In genomic region chr6:57094689-57095088, GRCh38 we compare ENCODE assay signal across 22 cellular contexts. TPM values are rescaled to one million over a fixed set of nuclear protein-coding genes. Genes with fewer than 3 reads are reported as not detected.
DNase-seq lines count a peak whose midpoint lies in the region; ATAC-seq, FAIRE-seq and TF ChIP-seq lines count a peak whose summit lies in the region.
"Had no signal": no experiment of that assay in that cellular context is flagged by ENCODE, and none has a peak within 500 bp of the region (broad histone marks: within the 10 kb centered on the region; RNA-seq: fewer than 3 reads in every experiment).

No MANE protein-coding gene starts in this region.

- intact Hi-C loops in HepG2 (cut with micrococcal nuclease; ENCODE audit: unreplicated experiment) (loop anchor here (5.0 to 10.0 kb wide), 3 partner anchors 128 to 220 kb away; partner anchors contain the start of genes BEND6, PRIM2 and RAB23), right lobe of liver (cut with DNase I) (no loop called here), K562 (cut with micrococcal nuclease) (loop anchor here (5.0 kb wide), 2 partner anchors 78 to 123 kb away; partner anchors contain the start of gene BAG2), ovary (cut with DNase I) (no loop called here)

- H3K9ac ChIP-seq in HepG2 (ENCODE audit: insufficient read depth, low read depth, low read length) (no peak overlapping the region), Loucy (ENCODE audit: low read depth, low read length, poor library complexity, severe bottlenecking) (no peak overlapping the region), K562 (ENCODE audit: insufficient read depth in 1 of 2, low read depth in 2 of 2, low read length in 2 of 2) (no peak overlapping the region)
- H3K9ac ChIP-seq: BLaER1 had no signal

- FAIRE-seq in HepG2 (lab: Jason Lieb, UNC) (no peak), K562 (lab: Jason Lieb, UNC) (no peak)
- FAIRE-seq: A549, D721Med, GM12891, GM19239 had no signal

- H3K79me2 ChIP-seq in HepG2 (ENCODE audit: insufficient read depth, low read length) = peaks cover 72% of the 10 kb centered on the region
- peaks cover 82% of the 10 kb centered on the region for H3K79me2 ChIP-seq in Loucy (ENCODE audit: insufficient read depth, low read length)
- H3K79me2 ChIP-seq in K562 (ENCODE audit: control insufficient read depth, insufficient read depth, low read length) = peaks cover 85% of the 10 kb centered on the region

- no peak overlapping the region for H3K4me3 ChIP-seq in HepG2 (replicated peaks in 1 of 3; ENCODE audit: insufficient read depth in 1 of 3, low read depth in 2 of 3, low read length in 3 of 3)
- no peak overlapping the region for H3K4me3 ChIP-seq in right lobe of liver
- peak overlapping the region; percentile 42 for H3K4me3 ChIP-seq in Loucy (ENCODE audit: low read length, poor library complexity, severe bottlenecking)
- H3K4me3 ChIP-seq in K562 = no peak overlapping the region
- no peak overlapping the region for H3K4me3 ChIP-seq in ovary
- H3K4me3 ChIP-seq: A549, BLaER1 had no signal

- H3K36me3 ChIP-seq in HepG2 (replicated peaks in 1 of 2; ENCODE audit: control insufficient read depth in 1 of 2, insufficient read depth in 2 of 2, low read length in 2 of 2) (peaks cover 5 to 31% of the 10 kb centered on the region in 2 experiments), right lobe of liver (peaks cover 0 to 14% (median 5%) of the 10 kb centered on the region in 4 donors), Loucy (ENCODE audit: insufficient read depth, low read length) (peaks cover 20% of the 10 kb centered on the region), K562 (ENCODE audit: control insufficient read depth, insufficient read depth, low read length) (peaks cover 74% of the 10 kb centered on the region), ovary (no peaks in the 10 kb centered on the region)

- no peaks in the 10 kb centered on the region for H3F3A ChIP-seq in Loucy (ENCODE audit: low read depth)

- no peak for TF ChIP-seq RAD21 in HepG2 (CRISPR knock-in tag; IDR thresholded peaks at IDR 0.05)
- no peak for TF ChIP-seq RAD21 in K562 (CRISPR knock-in tag; conservative IDR thresholded peaks at IDR 0.05 in 1 of 2, IDR thresholded peaks at IDR 0.05 in 1 of 2)

- ATAC-seq in HepG2 = no peak
- ATAC-seq in right lobe of liver = no peak
- no peak for ATAC-seq in K562
- ATAC-seq: A549; CD8-positive, alpha-beta T cell had no signal

- BruUV-seq in HepG2 (replicated peaks; lab: Mats Ljungman, UMichigan) (no TSS peak), K562 (replicated peaks; lab: Mats Ljungman, UMichigan) (no TSS peak)

- no peaks in the 10 kb centered on the region for H3K27me3 ChIP-seq in HepG2 (ENCODE audit: control insufficient read depth in 1 of 2, insufficient read depth in 2 of 2, low read length in 2 of 2)
- no peaks in the 10 kb centered on the region for H3K27me3 ChIP-seq in right lobe of liver
- H3K27me3 ChIP-seq in Loucy (ENCODE audit: insufficient read depth, low read length, poor library complexity, severe bottlenecking) = no peaks in the 10 kb centered on the region
- H3K27me3 ChIP-seq in K562 (ENCODE audit: control insufficient read depth in 2 of 2, insufficient read depth in 2 of 2, low read length in 2 of 2) = no peaks in the 10 kb centered on the region
- H3K27me3 ChIP-seq in ovary = no peaks in the 10 kb centered on the region
- H3K27me3 ChIP-seq: BE2C, BLaER1 had no signal

- no peaks in the 10 kb centered on the region for H3K9me2 ChIP-seq in Loucy (replicated peaks; ENCODE audit: low read depth, low read length)

- TF ChIP-seq EP300 in HepG2 (IDR thresholded peaks at IDR 0.05; ENCODE audit: low read depth in 2 of 2, low read length in 2 of 2) = no peak
- no peak for TF ChIP-seq EP300 in HepG2 (CRISPR knock-in tag; IDR thresholded peaks at IDR 0.05; ENCODE audit: borderline replicate concordance)
- TF ChIP-seq EP300 in K562 (IDR thresholded peaks at IDR 0.05; ENCODE audit: low read length) = no peak
- TF ChIP-seq EP300 in ovary (IDR thresholded peaks at IDR 0.05) = no peak

- DNase-seq in HepG2 (ENCODE audit: low spot score) (no peak), right lobe of liver (no peak), K562 (ENCODE audit: extremely low read depth in 1 of 4, low spot score in 3 of 4) (no peak), NCI-H2171 (lab: John Stamatoyannopoulos, UW) (no peak), ovary (no peak), ACHN (no peak)
- DNase-seq: BE2C; C1 segment of cervical spinal cord; Caco-2; Calu3; CD4-positive, alpha-beta T cell; CD8-positive, alpha-beta T cell; DMS79 treated with DMSO at 0.1 percent for 48 hours; EL; GDM1 had no signal

- POLR2A ChIA-PET in HepG2 (lab: Yijun Ruan, JAX) (no interaction called here), K562 (lab: Yijun Ruan, JAX) (interaction anchor here (0.6 to 4.0 kb wide), 3 partner anchors 9 to 77 kb away, joined by 3 to 24 read pairs (median 3); no protein-coding TSS in a partner anchor)

- TF ChIP-seq POLR2A in HepG2 (IDR thresholded peaks at IDR 0.05; ENCODE audit: insufficient read depth in 1 of 2, low read depth in 2 of 2, low read length in 2 of 2) (no peak), right lobe of liver (IDR thresholded peaks at IDR 0.05) (no peak), K562 (conservative IDR thresholded peaks at IDR 0.05) (no peak), ovary (IDR thresholded peaks at IDR 0.05) (no peak)

- peaks cover 74% of the 10 kb centered on the region for H3K4me1 ChIP-seq in HepG2 (ENCODE audit: insufficient read depth, low read length)
- H3K4me1 ChIP-seq in right lobe of liver = peaks cover 0 to 19% (median 7%) of the 10 kb centered on the region in 4 donors
- H3K4me1 ChIP-seq in Loucy (ENCODE audit: insufficient read depth, low read length, poor library complexity, severe bottlenecking) = peaks cover 48% of the 10 kb centered on the region
- peaks cover 0 to 8% of the 10 kb centered on the region in 2 experiments; a peak in 2 of 5 replicates for H3K4me1 ChIP-seq in K562 (replicated peaks in 1 of 2; ENCODE audit: control insufficient read depth in 2 of 2, insufficient read depth in 2 of 2, low read length in 2 of 2)
- peaks cover 3% of the 10 kb centered on the region for H3K4me1 ChIP-seq in ovary (ENCODE audit: insufficient read depth)
- H3K4me1 ChIP-seq: BE2C had no signal

- 95% methylated on average over 1 of the region's 1 CpG for WGBS in HepG2 (ENCODE audit: low lambda C conversion rate)
- 86% methylated on average over 1 of the region's 1 CpG for WGBS in right lobe of liver (ENCODE audit: insufficient coverage, low coverage, low lambda C conversion rate, missing lambda C conversion rate)
- 100% methylated on average over 1 of the region's 1 CpG for WGBS in K562 (ENCODE audit: insufficient coverage, low coverage, missing lambda C conversion rate)
- WGBS in ovary, 3 donors = 95 to 98% (median 97%) methylated on average over 1 of the region's 1 CpG

- no peak overlapping the region for H3K4me2 ChIP-seq in HepG2 (ENCODE audit: low read depth, low read length)
- H3K4me2 ChIP-seq in Loucy (ENCODE audit: low read depth, low read length, poor library complexity, severe bottlenecking) = peak overlapping the region; percentile 99
- no peak overlapping the region for H3K4me2 ChIP-seq in K562 (ENCODE audit: insufficient read depth, low read length)
- H3K4me2 ChIP-seq: A549, BLaER1 had no signal

- H2AFZ ChIP-seq in HepG2 (ENCODE audit: low read length) = no peak overlapping the region
- no peak overlapping the region for H2AFZ ChIP-seq in Loucy (ENCODE audit: low read length)
- H2AFZ ChIP-seq in K562 (ENCODE audit: low read depth, low read length) = no peak overlapping the region

- no peaks in the 10 kb centered on the region for H3K9me1 ChIP-seq in K562 (ENCODE audit: control insufficient read depth, insufficient read depth, low read length)

- in situ Hi-C loops in HepG2 (cut with HindIII; ENCODE audit: extremely low pct_ligation_motif_present, low pct_unique_long_range_greater_than_20kb) = no loop called here
- in situ Hi-C loops in K562 (cut with MboI) = no loop called here
- in situ Hi-C loops in ACHN (cut with HindIII; ENCODE audit: low pct_ligation_motif_present, low pct_unique_long_range_greater_than_20kb, low sequenced_read_pairs) = no loop called here

- TF ChIP-seq CTCF in HepG2 (CRISPR knock-in tag; IDR thresholded peaks at IDR 0.05) = no peak
- no peak for TF ChIP-seq CTCF in right lobe of liver (IDR thresholded peaks at IDR 0.05)
- TF ChIP-seq CTCF in Loucy (conservative IDR thresholded peaks at IDR 0.05; ENCODE audit: low read length) = no peak
- TF ChIP-seq CTCF in K562 (IDR thresholded peaks at IDR 0.05 in 2 of 3, conservative IDR thresholded peaks at IDR 0.05 in 1 of 3; ENCODE audit: insufficient read depth in 2 of 3, low read depth in 1 of 3, low read length in 3 of 3) = no peak
- no peak for TF ChIP-seq CTCF in ovary (IDR thresholded peaks at IDR 0.05)

- CTCF ChIA-PET in HepG2 (lab: Yijun Ruan, JAX; ENCODE audit: low intra/inter-chr PET ratio, low total read pairs) = no interaction called here
- CTCF ChIA-PET in K562 (lab: Yijun Ruan, JAX; ENCODE audit: low intra/inter-chr PET ratio) = no interaction called here

- peaks cover 49% of the 10 kb centered on the region for H4K20me1 ChIP-seq in HepG2 (ENCODE audit: insufficient read depth, low read length)
- H4K20me1 ChIP-seq in Loucy (ENCODE audit: insufficient read depth, low read length, poor library complexity, severe bottlenecking) = peaks cover 79% of the 10 kb centered on the region
- peaks cover 2% of the 10 kb centered on the region; the same call in 1 of the 2 replicates for H4K20me1 ChIP-seq in K562 (replicated peaks; ENCODE audit: control insufficient read depth, insufficient read depth, low read length)

- H3K9me3 ChIP-seq in HepG2 (ENCODE audit: low read length) (no peaks in the 10 kb centered on the region), right lobe of liver (no peaks in the 10 kb centered on the region), Loucy (ENCODE audit: insufficient read depth, low read depth, low read length) (no peaks in the 10 kb centered on the region), K562 (replicated peaks; ENCODE audit: control insufficient read depth, insufficient read depth, low read depth, low read length) (no peaks in the 10 kb centered on the region), ovary (no peaks in the 10 kb centered on the region)
- H3K9me3 ChIP-seq: A549, BE2C, BLaER1, Caco-2 had no signal

- H3K27ac ChIP-seq in HepG2 (ENCODE audit: extremely low read length, insufficient read depth, low read length) (no peak overlapping the region), right lobe of liver (no peak overlapping the region), K562 (ENCODE audit: extremely low read depth, low read depth, low read length) (no peak overlapping the region), ovary (no peak overlapping the region)
- H3K27ac ChIP-seq: 22Rv1, A549, BLaER1 had no signal

RNA-seq across cellular contexts. Expression of gene ZNF451, which starts 4.7 kb away (rescaled TPM):
- 65.7 and 104 TPM in 2 replicates for total RNA-seq in HepG2 (2016; rRNA removed; fragmentation: Illumina TruSeq; extraction: Trizol)
- 24.7 and 26.5 TPM in 2 replicates for total RNA-seq in HepG2 (2016; cell fraction: cytosol; rRNA removed; fragmentation: Illumina TruSeq; extraction: Trizol; ENCODE audit: low read depth)
- 63.5 and 86.7 TPM in 2 replicates for total RNA-seq in HepG2 (2016; cell fraction: insoluble cytoplasmic fraction; rRNA removed; fragmentation: Illumina TruSeq; extraction: Trizol)
- 25.8 and 28.9 TPM in 2 replicates for total RNA-seq in HepG2 (2016; cell fraction: membrane; rRNA removed; fragmentation: Illumina TruSeq; extraction: Trizol)
- 114 and 121 TPM in 2 replicates for total RNA-seq in HepG2 (2016; cell fraction: nucleus; rRNA removed; fragmentation: Illumina TruSeq; extraction: Trizol)
- polyA plus RNA-seq in HepG2 (2011; rRNA removed) = 26.8 and 32.1 TPM in 2 replicates
- polyA plus RNA-seq in HepG2 (2011; cell fraction: cytosol; rRNA removed) = 11.2 and 15.5 TPM in 2 replicates
- polyA plus RNA-seq in HepG2 (2011; cell fraction: nucleus; rRNA removed) = 31.4 and 36.5 TPM in 2 replicates
- 19.2 and 24.0 TPM in 2 replicates for polyA plus RNA-seq in HepG2 (2012)
- polyA plus RNA-seq in HepG2 (2016; cell fraction: cytosol; fragmentation: Illumina TruSeq; extraction: Trizol; ENCODE audit: low read depth) = 2.4 and 2.9 TPM in 2 replicates
- polyA plus RNA-seq in HepG2 (2016; cell fraction: insoluble cytoplasmic fraction; fragmentation: Illumina TruSeq; extraction: Trizol; ENCODE audit: low read depth) = 26.3 and 29.7 TPM in 2 replicates
- 4.3 and 5.0 TPM in 2 replicates for polyA plus RNA-seq in HepG2 (2016; cell fraction: membrane; fragmentation: Illumina TruSeq; extraction: Trizol; ENCODE audit: low read depth)
- polyA plus RNA-seq in HepG2 (2016; cell fraction: nucleus; fragmentation: Illumina TruSeq; extraction: Trizol; ENCODE audit: insufficient read depth, low read depth) = 58.1 and 64.8 TPM in 2 replicates
- 41.3 and 48.2 TPM in 2 replicates for polyA minus RNA-seq in HepG2 (2011; rRNA and poly(A)+ RNA removed; ENCODE audit: low replicate concordance)
- 47.5 and 51.5 TPM in 2 replicates for polyA minus RNA-seq in HepG2 (2011; cell fraction: cytosol; rRNA and poly(A)+ RNA removed)
- polyA minus RNA-seq in HepG2 (2011; cell fraction: nucleus; rRNA and poly(A)+ RNA removed) = 297 and 303 TPM in 2 replicates
- 10 to 100 TPM; 14.4 to 24.9 (median 19.1) TPM for total RNA-seq in right lobe of liver
- 123 and 395 TPM in 2 replicates for total RNA-seq in K562 (2011; cell fraction: chromatin; rRNA removed; ENCODE audit: low replicate concordance)
- total RNA-seq in K562 (2011; cell fraction: nucleolus; rRNA removed) = 78.0 and 120 TPM in 2 replicates
- 158 and 184 TPM in 2 replicates for total RNA-seq in K562 (2011; cell fraction: nucleoplasm; rRNA removed)
- total RNA-seq in K562 (2014; rRNA removed) = 38.3 and 47.2 TPM in 2 replicates
- 72.3 and 88.0 TPM in 2 replicates for total RNA-seq in K562 (2014; rRNA removed; fragmentation: Illumina TruSeq; extraction: Trizol)
- 53.3 and 55.5 TPM in 2 replicates for total RNA-seq in K562 (2015; rRNA removed; fragmentation: Illumina TruSeq; extraction: Trizol)
- 56.2 and 58.4 TPM in 2 replicates for total RNA-seq in K562 (2021)
- polyA plus RNA-seq in K562 (2011; rRNA removed) = 67.3 and 74.3 TPM in 2 replicates
- polyA plus RNA-seq in K562 (2011; cell fraction: cytosol; rRNA removed) = 10.6 and 21.5 TPM in 2 replicates
- polyA plus RNA-seq in K562 (2011; cell fraction: nucleus; rRNA removed) = 57.8 and 70.7 TPM in 2 replicates
- polyA plus RNA-seq in K562 (2012) = 16.8 and 21.0 TPM in 2 replicates
- 29.5 and 34.4 TPM in 2 replicates for polyA plus RNA-seq in K562 (2014; fragmentation: Illumina TruSeq; extraction: Trizol)
- 10 to 100 TPM; 16.1 to 17.3 TPM for polyA plus RNA-seq in K562 (2014; fragmentation: Nextera tagmentation; extraction: Ambion mirVana)
- polyA plus RNA-seq in K562 (2014; rRNA removed) = 23.0 and 27.1 TPM in 2 replicates
- 196 and 226 TPM in 2 replicates for polyA minus RNA-seq in K562 (2011; rRNA and poly(A)+ RNA removed)
- 44.8 and 52.7 TPM in 2 replicates for polyA minus RNA-seq in K562 (2011; cell fraction: cytosol; rRNA and poly(A)+ RNA removed)
- polyA minus RNA-seq in K562 (2011; cell fraction: nucleus; rRNA and poly(A)+ RNA removed) = 127 and 217 TPM in 2 replicates
- total RNA-seq in ovary = 10 to 100 TPM; 45.0 to 65.9 (median 56.7) TPM
- polyA plus RNA-seq in ovary = 10 to 100 TPM; 11.8 to 19.1 TPM

RNA-seq across cellular contexts. Expression of gene KIAA1586, which starts 48.2 kb away (rescaled TPM):
- total RNA-seq in HepG2 (2016; rRNA removed; fragmentation: Illumina TruSeq; extraction: Trizol) = 16.9 and 24.7 TPM in 2 replicates
- 7.8 and 11.1 TPM in 2 replicates for total RNA-seq in HepG2 (2016; cell fraction: cytosol; rRNA removed; fragmentation: Illumina TruSeq; extraction: Trizol; ENCODE audit: low read depth)
- total RNA-seq in HepG2 (2016; cell fraction: insoluble cytoplasmic fraction; rRNA removed; fragmentation: Illumina TruSeq; extraction: Trizol) = 17.9 and 29.0 TPM in 2 replicates
- 6.8 and 11.8 TPM in 2 replicates for total RNA-seq in HepG2 (2016; cell fraction: membrane; rRNA removed; fragmentation: Illumina TruSeq; extraction: Trizol)
- total RNA-seq in HepG2 (2016; cell fraction: nucleus; rRNA removed; fragmentation: Illumina TruSeq; extraction: Trizol) = 23.4 and 25.1 TPM in 2 replicates
- polyA plus RNA-seq in HepG2 (2011; rRNA removed) = 4.2 and 5.5 TPM in 2 replicates
- polyA plus RNA-seq in HepG2 (2011; cell fraction: cytosol; rRNA removed) = 1.4 and 2.3 TPM in 2 replicates
- polyA plus RNA-seq in HepG2 (2011; cell fraction: nucleus; rRNA removed) = 2.3 and 3.1 TPM in 2 replicates
- polyA plus RNA-seq in HepG2 (2012) = 6.5 and 13.4 TPM in 2 replicates
- polyA plus RNA-seq in HepG2 (2016; cell fraction: cytosol; fragmentation: Illumina TruSeq; extraction: Trizol; ENCODE audit: low read depth) = 5.2 and 5.6 TPM in 2 replicates
- 25.7 and 32.0 TPM in 2 replicates for polyA plus RNA-seq in HepG2 (2016; cell fraction: insoluble cytoplasmic fraction; fragmentation: Illumina TruSeq; extraction: Trizol; ENCODE audit: low read depth)
- polyA plus RNA-seq in HepG2 (2016; cell fraction: membrane; fragmentation: Illumina TruSeq; extraction: Trizol; ENCODE audit: low read depth) = 6.6 and 8.4 TPM in 2 replicates
- 20.4 and 25.6 TPM in 2 replicates for polyA plus RNA-seq in HepG2 (2016; cell fraction: nucleus; fragmentation: Illumina TruSeq; extraction: Trizol; ENCODE audit: insufficient read depth, low read depth)
- 0.91 and 0.94 TPM in 2 replicates for polyA minus RNA-seq in HepG2 (2011; rRNA and poly(A)+ RNA removed; ENCODE audit: low replicate concordance)
- 5.5 and 6.0 TPM in 2 replicates for polyA minus RNA-seq in HepG2 (2011; cell fraction: cytosol; rRNA and poly(A)+ RNA removed)
- polyA minus RNA-seq in HepG2 (2011; cell fraction: nucleus; rRNA and poly(A)+ RNA removed) = 24.6 and 25.6 TPM in 2 replicates
- total RNA-seq in right lobe of liver = 1 to 10 TPM; 3.2 to 6.5 (median 4.5) TPM
- total RNA-seq in K562 (2011; cell fraction: chromatin; rRNA removed; ENCODE audit: low replicate concordance) = 9.7 and 51.7 TPM in 2 replicates
- 6.2 and 8.0 TPM in 2 replicates for total RNA-seq in K562 (2011; cell fraction: nucleolus; rRNA removed)
- 13.3 and 20.0 TPM in 2 replicates for total RNA-seq in K562 (2011; cell fraction: nucleoplasm; rRNA removed)
- total RNA-seq in K562 (2014; rRNA removed) = 21.2 and 26.1 TPM in 2 replicates
- 43.6 and 53.4 TPM in 2 replicates for total RNA-seq in K562 (2014; rRNA removed; fragmentation: Illumina TruSeq; extraction: Trizol)
- 32.8 and 37.6 TPM in 2 replicates for total RNA-seq in K562 (2015; rRNA removed; fragmentation: Illumina TruSeq; extraction: Trizol)
- total RNA-seq in K562 (2021) = 29.1 and 29.5 TPM in 2 replicates
- polyA plus RNA-seq in K562 (2011; rRNA removed) = 17.3 and 24.7 TPM in 2 replicates
- polyA plus RNA-seq in K562 (2011; cell fraction: cytosol; rRNA removed) = 2.2 and 4.3 TPM in 2 replicates
- 6.7 and 7.0 TPM in 2 replicates for polyA plus RNA-seq in K562 (2011; cell fraction: nucleus; rRNA removed)
- polyA plus RNA-seq in K562 (2012) = 13.7 and 16.9 TPM in 2 replicates
- 25.5 and 31.1 TPM in 2 replicates for polyA plus RNA-seq in K562 (2014; fragmentation: Illumina TruSeq; extraction: Trizol)
- polyA plus RNA-seq in K562 (2014; fragmentation: Nextera tagmentation; extraction: Ambion mirVana) = 10 to 100 TPM; 27.2 to 34.0 TPM
- polyA plus RNA-seq in K562 (2014; rRNA removed) = 23.4 and 24.1 TPM in 2 replicates
- 27.6 and 32.5 TPM in 2 replicates for polyA minus RNA-seq in K562 (2011; rRNA and poly(A)+ RNA removed)
- polyA minus RNA-seq in K562 (2011; cell fraction: cytosol; rRNA and poly(A)+ RNA removed) = 22.6 and 24.5 TPM in 2 replicates
- polyA minus RNA-seq in K562 (2011; cell fraction: nucleus; rRNA and poly(A)+ RNA removed) = 10.5 and 18.7 TPM in 2 replicates
- 10 to 100 TPM in 6 of 7 donors, 1 to 10 TPM in 1; 6.4 to 34.4 (median 20.5) TPM for total RNA-seq in ovary
- polyA plus RNA-seq in ovary = 1 to 10 TPM; 6.8 to 9.4 TPM

Comparison
In these comparisons a context has a peak if more than half of its experiments do, and no peak if none do; other contexts are left out.
1. intact Hi-C loops: an anchor here in HepG2 (5.0 to 10.0 kb wide) and K562 (5.0 kb wide); none called in right lobe of liver and ovary.
2. Of the 241 proteins assayed by ChIP-seq in both HepG2 and K562: peak only in HepG2: none; only in K562: ADNP; in both: CHD4; in neither: 239.